Comparison of ENCODE assay signal across 9 cellular contexts in the genomic region with DNA sequence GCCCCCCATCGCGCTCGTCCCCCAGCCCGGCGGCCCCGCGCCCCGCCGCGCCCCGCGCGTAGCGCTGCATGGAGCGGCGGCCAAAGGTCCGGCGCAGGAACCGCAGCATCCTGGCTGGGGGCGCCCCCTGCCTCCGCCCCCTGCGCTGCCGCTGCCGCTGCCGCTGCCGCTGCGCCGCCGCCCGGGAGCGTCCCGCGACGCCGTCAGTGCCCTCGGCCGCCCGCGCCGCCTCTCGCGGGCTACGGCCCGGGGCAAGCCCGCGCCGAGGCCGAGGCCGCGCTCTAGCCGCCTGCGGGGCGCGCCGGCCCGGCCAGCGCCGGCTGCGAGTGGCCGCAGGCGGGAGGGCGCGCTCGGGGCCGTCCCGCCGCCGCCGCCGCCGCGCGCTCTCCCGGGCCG. TPM values are rescaled to one million over a fixed set of nuclear protein-coding genes. Genes with fewer than 3 reads are reported as not detected.
DNase-seq lines count a peak whose midpoint lies in the region; ATAC-seq and TF ChIP-seq lines count a peak whose summit lies in the region.
"Had no signal": no experiment of that assay in that cellular context is flagged by ENCODE, and none has a peak within 500 bp of the region (broad histone marks: within the 10 kb centered on the region; RNA-seq: fewer than 3 reads in every experiment).

No MANE protein-coding gene starts in this region.

- TF ChIP-seq CTCF in liver (IDR thresholded peaks at IDR 0.05; ENCODE audit: low read depth, low read length, missing input control): peak; percentile 4

- no peaks in the 10 kb centered on the region for H3K36me3 ChIP-seq in liver (ENCODE audit: control insufficient read depth in 4 of 4, insufficient read depth in 3 of 4, low read depth in 1 of 4, low read length in 3 of 4)

- TF ChIP-seq RAD21 in liver (IDR thresholded peaks at IDR 0.05): no peak

- DNase-seq in activated naive CD8-positive, alpha-beta T cell treated with anti-CD3 and anti-CD28 coated beads for 36 hours: peak; percentile 19
- no peak for DNase-seq in activated naive CD8-positive, alpha-beta T cell treated with anti-CD3 and anti-CD28 coated beads, Interleukin-2, amount 50 U/mL, for 24 hours
- DNase-seq in RKO (ENCODE audit: low spot score) (peak; percentile 47), germinal center (ENCODE audit: low spot score) (no peak), inferior parietal cortex (ENCODE audit: extremely low spot score) (no peak)
- no peak for DNase-seq in effector CD4-positive, alpha-beta T cell

- H3K4me1 Mint-ChIP-seq in activated naive CD8-positive, alpha-beta T cell treated with anti-CD3 and anti-CD28 coated beads for 36 hours: peaks cover 13% of the 10 kb centered on the region
- H3K4me1 Mint-ChIP-seq in activated naive CD8-positive, alpha-beta T cell treated with anti-CD3 and anti-CD28 coated beads, Interleukin-2, amount 50 U/mL, for 24 hours: peaks cover 6% of the 10 kb centered on the region

- no peak overlapping the region for H3K27ac Mint-ChIP-seq in activated naive CD8-positive, alpha-beta T cell treated with anti-CD3 and anti-CD28 coated beads for 36 hours
- no peak overlapping the region for H3K27ac Mint-ChIP-seq in activated naive CD8-positive, alpha-beta T cell treated with anti-CD3 and anti-CD28 coated beads, Interleukin-2, amount 50 U/mL, for 24 hours
- H3K27ac Mint-ChIP-seq: stimulated activated naive CD8-positive, alpha-beta T cell treated with anti-CD3 and anti-CD28 coated beads, Interleukin-15, Interleukin-2, amounts not matched to agents 100 ng/mL and 50 ng/mL, for 24 hours had no signal

- H3K4me3 Mint-ChIP-seq in activated naive CD8-positive, alpha-beta T cell treated with anti-CD3 and anti-CD28 coated beads for 36 hours: no peak overlapping the region
- no peak overlapping the region for H3K4me3 Mint-ChIP-seq in activated naive CD8-positive, alpha-beta T cell treated with anti-CD3 and anti-CD28 coated beads, Interleukin-2, amount 50 U/mL, for 24 hours

- no peak for ATAC-seq in activated naive CD8-positive, alpha-beta T cell treated with anti-CD3 and anti-CD28 coated beads, Interleukin-2, amount 50 U/mL, for 24 hours
- peak; percentile 30 for ATAC-seq in HG02642 (IDR thresholded peaks at IDR 0.05; ENCODE audit: poor library complexity, unreplicated experiment)

- peak overlapping the region in 1 of 3 donors; percentile 83 for H3K4me3 ChIP-seq in liver (ENCODE audit: low read depth in 1 of 3, low read length in 3 of 3)

- no peak overlapping the region for H3K27ac ChIP-seq in liver (ENCODE audit: low read depth in 1 of 2, low read length in 2 of 2)

- peaks cover 72% of the 10 kb centered on the region for H3K27me3 Mint-ChIP-seq in activated naive CD8-positive, alpha-beta T cell treated with anti-CD3 and anti-CD28 coated beads for 36 hours
- H3K27me3 Mint-ChIP-seq in activated naive CD8-positive, alpha-beta T cell treated with anti-CD3 and anti-CD28 coated beads, Interleukin-2, amount 50 U/mL, for 24 hours: peaks cover 72% of the 10 kb centered on the region

- no peak overlapping the region for H3K9ac ChIP-seq in liver (ENCODE audit: low read depth in 1 of 2, low read length in 2 of 2)

- peaks cover 5 to 43% (median 33%) of the 10 kb centered on the region in 4 donors for H3K4me1 ChIP-seq in liver (ENCODE audit: control insufficient read depth in 4 of 4, insufficient read depth in 4 of 4, low read length in 3 of 4)

- no peaks in the 10 kb centered on the region for H3K27me3 ChIP-seq in liver (ENCODE audit: control insufficient read depth in 4 of 4, insufficient read depth in 4 of 4, low read length in 3 of 4)

- no peaks in the 10 kb centered on the region for H3K9me3 ChIP-seq in liver (ENCODE audit: control insufficient read depth in 4 of 4, low read length in 3 of 4)

- WGBS in liver: under 1% methylated on average over 75 of the region's 75 CpGs

- no peaks in the 10 kb centered on the region for H3K36me3 Mint-ChIP-seq in activated naive CD8-positive, alpha-beta T cell treated with anti-CD3 and anti-CD28 coated beads for 36 hours
- no peaks in the 10 kb centered on the region for H3K36me3 Mint-ChIP-seq in activated naive CD8-positive, alpha-beta T cell treated with anti-CD3 and anti-CD28 coated beads, Interleukin-2, amount 50 U/mL, for 24 hours (ENCODE audit: low read depth)

- H3K9me3 Mint-ChIP-seq in activated naive CD8-positive, alpha-beta T cell treated with anti-CD3 and anti-CD28 coated beads for 36 hours: no peaks in the 10 kb centered on the region
- no peaks in the 10 kb centered on the region for H3K9me3 Mint-ChIP-seq in activated naive CD8-positive, alpha-beta T cell treated with anti-CD3 and anti-CD28 coated beads, Interleukin-2, amount 50 U/mL, for 24 hours
- H3K9me3 Mint-ChIP-seq: stimulated activated naive CD8-positive, alpha-beta T cell treated with anti-CD3 and anti-CD28 coated beads, Interleukin-15, Interleukin-2, amounts not matched to agents 100 ng/mL and 50 ng/mL, for 24 hours had no signal

TF ChIP-seq in liver, 16 proteins besides CTCF, POLR2A, EP300 and RAD21:
- no peak for TF ChIP-seq FOXA1 (IDR thresholded peaks at IDR 0.05)
- no peak for TF ChIP-seq JUND (IDR thresholded peaks at IDR 0.05)
- no peak for TF ChIP-seq RXRA (IDR thresholded peaks at IDR 0.05)
- TF ChIP-seq, protein P1, sequence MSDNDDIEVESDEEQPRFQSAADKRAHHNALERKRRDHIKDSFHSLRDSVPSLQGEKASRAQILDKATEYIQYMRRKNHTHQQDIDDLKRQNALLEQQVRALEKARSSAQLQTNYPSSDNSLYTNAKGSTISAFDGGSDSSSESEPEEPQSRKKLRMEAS (IDR thresholded peaks at IDR 0.05): no peak
- TF ChIP-seq, protein P2, sequence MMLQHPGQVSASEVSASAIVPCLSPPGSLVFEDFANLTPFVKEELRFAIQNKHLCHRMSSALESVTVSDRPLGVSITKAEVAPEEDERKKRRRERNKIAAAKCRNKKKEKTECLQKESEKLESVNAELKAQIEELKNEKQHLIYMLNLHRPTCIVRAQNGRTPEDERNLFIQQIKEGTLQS (IDR thresholded peaks at IDR 0.05): no peak
- no peak for TF ChIP-seq FOXA2 (IDR thresholded peaks at IDR 0.05)
- no peak for TF ChIP-seq TAF1 (conservative IDR thresholded peaks at IDR 0.05)
- no peak for TF ChIP-seq YY1 (IDR thresholded peaks at IDR 0.05)
- TF ChIP-seq GABPA (IDR thresholded peaks at IDR 0.05 in 1 of 2, conservative IDR thresholded peaks at IDR 0.05 in 1 of 2): no peak
- no peak for TF ChIP-seq EGR1 (IDR thresholded peaks at IDR 0.05; ENCODE audit: low read depth in 2 of 2)
- no peak for TF ChIP-seq NR2F2 (IDR thresholded peaks at IDR 0.05)
- TF ChIP-seq SP1 (IDR thresholded peaks at IDR 0.05): no peak
- TF ChIP-seq HNF4A (conservative IDR thresholded peaks at IDR 0.05): no peak
- TF ChIP-seq, protein P3, sequence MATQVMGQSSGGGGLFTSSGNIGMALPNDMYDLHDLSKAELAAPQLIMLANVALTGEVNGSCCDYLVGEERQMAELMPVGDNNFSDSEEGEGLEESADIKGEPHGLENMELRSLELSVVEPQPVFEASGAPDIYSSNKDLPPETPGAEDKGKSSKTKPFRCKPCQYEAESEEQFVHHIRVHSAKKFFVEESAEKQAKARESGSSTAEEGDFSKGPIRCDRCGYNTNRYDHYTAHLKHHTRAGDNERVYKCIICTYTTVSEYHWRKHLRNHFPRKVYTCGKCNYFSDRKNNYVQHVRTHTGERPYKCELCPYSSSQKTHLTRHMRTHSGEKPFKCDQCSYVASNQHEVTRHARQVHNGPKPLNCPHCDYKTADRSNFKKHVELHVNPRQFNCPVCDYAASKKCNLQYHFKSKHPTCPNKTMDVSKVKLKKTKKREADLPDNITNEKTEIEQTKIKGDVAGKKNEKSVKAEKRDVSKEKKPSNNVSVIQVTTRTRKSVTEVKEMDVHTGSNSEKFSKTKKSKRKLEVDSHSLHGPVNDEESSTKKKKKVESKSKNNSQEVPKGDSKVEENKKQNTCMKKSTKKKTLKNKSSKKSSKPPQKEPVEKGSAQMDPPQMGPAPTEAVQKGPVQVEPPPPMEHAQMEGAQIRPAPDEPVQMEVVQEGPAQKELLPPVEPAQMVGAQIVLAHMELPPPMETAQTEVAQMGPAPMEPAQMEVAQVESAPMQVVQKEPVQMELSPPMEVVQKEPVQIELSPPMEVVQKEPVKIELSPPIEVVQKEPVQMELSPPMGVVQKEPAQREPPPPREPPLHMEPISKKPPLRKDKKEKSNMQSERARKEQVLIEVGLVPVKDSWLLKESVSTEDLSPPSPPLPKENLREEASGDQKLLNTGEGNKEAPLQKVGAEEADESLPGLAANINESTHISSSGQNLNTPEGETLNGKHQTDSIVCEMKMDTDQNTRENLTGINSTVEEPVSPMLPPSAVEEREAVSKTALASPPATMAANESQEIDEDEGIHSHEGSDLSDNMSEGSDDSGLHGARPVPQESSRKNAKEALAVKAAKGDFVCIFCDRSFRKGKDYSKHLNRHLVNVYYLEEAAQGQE (IDR thresholded peaks at IDR 0.05): no peak
- TF ChIP-seq, protein P4, sequence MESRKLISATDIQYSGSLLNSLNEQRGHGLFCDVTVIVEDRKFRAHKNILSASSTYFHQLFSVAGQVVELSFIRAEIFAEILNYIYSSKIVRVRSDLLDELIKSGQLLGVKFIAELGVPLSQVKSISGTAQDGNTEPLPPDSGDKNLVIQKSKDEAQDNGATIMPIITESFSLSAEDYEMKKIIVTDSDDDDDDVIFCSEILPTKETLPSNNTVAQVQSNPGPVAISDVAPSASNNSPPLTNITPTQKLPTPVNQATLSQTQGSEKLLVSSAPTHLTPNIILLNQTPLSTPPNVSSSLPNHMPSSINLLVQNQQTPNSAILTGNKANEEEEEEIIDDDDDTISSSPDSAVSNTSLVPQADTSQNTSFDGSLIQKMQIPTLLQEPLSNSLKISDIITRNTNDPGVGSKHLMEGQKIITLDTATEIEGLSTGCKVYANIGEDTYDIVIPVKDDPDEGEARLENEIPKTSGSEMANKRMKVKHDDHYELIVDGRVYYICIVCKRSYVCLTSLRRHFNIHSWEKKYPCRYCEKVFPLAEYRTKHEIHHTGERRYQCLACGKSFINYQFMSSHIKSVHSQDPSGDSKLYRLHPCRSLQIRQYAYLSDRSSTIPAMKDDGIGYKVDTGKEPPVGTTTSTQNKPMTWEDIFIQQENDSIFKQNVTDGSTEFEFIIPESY (IDR thresholded peaks at IDR 0.05): no peak
- no peak for TF ChIP-seq HNF4G (IDR thresholded peaks at IDR 0.05)

RNA-seq across cellular contexts. Expression of a gene that starts 0.5 kb away (rescaled TPM):
- total RNA-seq in activated naive CD8-positive, alpha-beta T cell treated with anti-CD3 and anti-CD28 coated beads for 36 hours: under 1 TPM; 0.74 TPM
- total RNA-seq in liver: 10 to 100 TPM in 1 of 2 donors, 1 to 10 TPM in 1; 9.9 to 42.6 TPM
- polyA plus RNA-seq in liver: 10 to 100 TPM; 16.4 to 31.3 TPM

Comparison
In these comparisons a context has a peak if more than half of its experiments do, and no peak if none do; other contexts are left out.
1. DNase-seq: peak in activated naive CD8-positive, alpha-beta T cell treated with anti-CD3 and anti-CD28 coated beads for 36 hours (single experiment) and RKO (single experiment); none in activated naive CD8-positive, alpha-beta T cell treated with anti-CD3 and anti-CD28 coated beads, Interleukin-2, amount 50 U/mL, for 24 hours (single experiment), germinal center (single experiment), effector CD4-positive, alpha-beta T cell (single experiment) and inferior parietal cortex (single experiment).
2. RNA of a gene that starts 0.5 kb away (total RNA-seq): 9.9 to 42.6 TPM in liver; 0.74 TPM in activated naive CD8-positive, alpha-beta T cell treated with anti-CD3 and anti-CD28 coated beads for 36 hours; every median in the first group is over 4 times any median in the second.